29 cellular contexts compared by ENCODE assay signal in the genomic region with DNA sequence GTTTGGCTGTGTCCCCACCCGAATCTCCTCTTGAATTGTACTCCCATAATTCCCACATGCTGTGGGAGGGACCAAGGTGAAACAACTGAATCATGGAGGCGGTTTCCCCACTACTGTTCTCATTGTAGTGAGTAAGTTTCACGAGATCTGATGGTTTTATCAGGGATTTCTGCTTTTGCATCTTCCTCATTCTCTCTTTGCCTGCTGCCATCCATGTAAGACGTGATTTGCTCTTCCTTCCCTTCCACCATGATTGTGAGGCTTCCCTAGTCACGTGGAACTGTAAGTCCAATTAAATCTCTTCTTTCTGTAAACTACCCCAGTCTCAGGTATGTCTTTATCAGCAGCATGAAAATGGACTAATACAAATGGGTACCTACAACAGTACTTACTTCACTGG.
"Had no signal": no experiment of that assay in that cellular context is flagged by ENCODE, and none has a peak within 500 bp of the region (broad histone marks: within the 10 kb centered on the region; RNA-seq: fewer than 3 reads in every experiment).

No MANE protein-coding gene starts in this region.

- H3K4me1 ChIP-seq: colonic mucosa, esophagus muscularis mucosa, esophagus squamous epithelium, foreskin keratinocyte, gastrocnemius medialis had no signal

- H3K27me3 ChIP-seq: colonic mucosa, dorsolateral prefrontal cortex, esophagus muscularis mucosa, esophagus squamous epithelium, foreskin keratinocyte, gastrocnemius medialis, gastroesophageal sphincter, heart left ventricle, heart right ventricle had no signal

- H3K27me3 Mint-ChIP-seq: dendritic cell treated with granulocyte-macrophage colony-stimulating factor and Interleukin-4, amounts not matched to agents 40 ng/mL and 50 ng/mL, for 4 days; effector memory CD8-positive, alpha-beta T cell had no signal

- H3K9me3 ChIP-seq: colonic mucosa, esophagus muscularis mucosa, esophagus squamous epithelium, gastrocnemius medialis, gastroesophageal sphincter, heart left ventricle, heart right ventricle had no signal

- H3K9me3 Mint-ChIP-seq: effector memory CD8-positive, alpha-beta T cell had no signal

- DNase-seq: colonic mucosa; cortex of kidney; dermis blood vessel endothelial cell; dorsolateral prefrontal cortex; effector CD4-positive, alpha-beta T cell; effector CD8-positive, alpha-beta T cell; effector memory CD4-positive, alpha-beta T cell; effector memory CD8-positive, alpha-beta T cell; endodermal cell; erythroblast; esophagus squamous epithelium; foreskin fibroblast; foreskin keratinocyte; foreskin melanocyte; gastrocnemius medialis; glutamatergic neuron; head of caudate nucleus; heart left ventricle; heart right ventricle had no signal

- FAIRE-seq: colon, endometrium, endothelial cell of umbilical vein, frontal cortex had no signal

- H3K36me3 ChIP-seq: colonic mucosa had no signal

- H3K4me3 Mint-ChIP-seq: dendritic cell treated with granulocyte-macrophage colony-stimulating factor and Interleukin-4, amounts not matched to agents 40 ng/mL and 50 ng/mL, for 4 days; effector memory CD8-positive, alpha-beta T cell; endodermal cell had no signal

- H3K27ac Mint-ChIP-seq: dendritic cell treated with granulocyte-macrophage colony-stimulating factor and Interleukin-4, amounts not matched to agents 40 ng/mL and 50 ng/mL, for 4 days; effector memory CD8-positive, alpha-beta T cell; endodermal cell had no signal

- H3K4me3 ChIP-seq: colonic mucosa, coronary artery, dorsolateral prefrontal cortex, esophagus muscularis mucosa, esophagus squamous epithelium, gastrocnemius medialis, gastroesophageal sphincter, heart left ventricle, heart right ventricle had no signal

- ATAC-seq: effector memory CD8-positive, alpha-beta T cell; esophagus mucosa; foreskin keratinocyte; gastrocnemius medialis; gastroesophageal sphincter; heart right ventricle had no signal

- H3K27ac ChIP-seq: colonic mucosa, coronary artery, dorsolateral prefrontal cortex, epithelial cell of prostate, esophagus muscularis mucosa, esophagus squamous epithelium, foreskin keratinocyte, gastrocnemius medialis, gastroesophageal sphincter, heart left ventricle, heart right ventricle had no signal
